14 cellular contexts compared by ENCODE assay signal in genomic region chr10:7205656-7206055, GRCh38.
A peak's percentile ranks its signal among the peaks of the same experiment; 100 is the strongest.
DNase-seq lines count a peak whose midpoint lies in the region; ATAC-seq lines count a peak whose summit lies in the region.
"Had no signal": no experiment of that assay in that cellular context is flagged by ENCODE, and none has a peak within 500 bp of the region (broad histone marks: within the 10 kb centered on the region; RNA-seq: fewer than 3 reads in every experiment).

No MANE protein-coding gene starts in this region.

- intact Hi-C loops in Right ventricle myocardium superior (cut with DNase I) (no loop called here), cardiac septum (cut with DNase I) (no loop called here), left cardiac atrium (cut with DNase I) (loop anchor here in 1 of 2 donors (5.0 kb wide), 1 partner anchor 207 kb away; the partner anchor contains the start of gene SFMBT2)

- ATAC-seq in Right ventricle myocardium superior (ENCODE audit: poor library complexity) = peak; percentile 95
- peak; percentile 78 to 87 for ATAC-seq in left cardiac atrium

- DNase-seq in Right ventricle myocardium superior (no peak), cardiac septum (ENCODE audit: low spot score) (no peak), left cardiac atrium (peak; percentile 30), midbrain (lab: John Stamatoyannopoulos, UW) (peak; percentile 49), superior temporal gyrus (ENCODE audit: extremely low spot score) (peak; percentile 71), T-helper 2 cell (no peak), T1000 (lab: John Stamatoyannopoulos, UW) (no peak), EL (no peak)
- DNase-seq: CD8-positive, alpha-beta memory T cell; H9; NCI-H1417 treated with DMSO at 0.1 percent for 48 hours; NCI-H187 treated with DMSO at 0.1 percent for 48 hours; NCI-H345; NCI-H524 treated with DMSO at 0.1 percent for 48 hours had no signal

Comparison
In these comparisons a context has a peak if more than half of its experiments do, and no peak if none do; other contexts are left out.
1. DNase-seq: peak in left cardiac atrium (single experiment), midbrain (single experiment) and superior temporal gyrus (single experiment); none in Right ventricle myocardium superior (single experiment), cardiac septum (single experiment), T-helper 2 cell (0 of 5), T1000 (single experiment) and EL (single experiment).